10 cellular contexts compared by ENCODE assay signal in genomic region chr13:41562083-41562482, GRCh38.
A peak's percentile ranks its signal among the peaks of the same experiment; 100 is the strongest.
DNase-seq lines count a peak whose midpoint lies in the region; ATAC-seq and TF ChIP-seq lines count a peak whose summit lies in the region.
"Had no signal": no experiment of that assay in that cellular context is flagged by ENCODE, and none has a peak within 500 bp of the region (broad histone marks: within the 10 kb centered on the region; RNA-seq: fewer than 3 reads in every experiment).

No MANE protein-coding gene starts in this region.

- DNase-seq in AG10803 (ENCODE audit: low read depth) (peak; percentile 84), SW480 (ENCODE audit: low spot score) (peak; percentile 76), foreskin fibroblast (peak; percentile 88 to 96), omental fat pad (ENCODE audit: low spot score) (peak; percentile 34), DMS53 (lab: John Stamatoyannopoulos, UW) (no peak), NCI-H1105 treated with DMSO at 0.1 percent for 48 hours (lab: John Stamatoyannopoulos, UW) (no peak)
- no peak for DNase-seq in effector CD8-positive, alpha-beta T cell (lab: John Stamatoyannopoulos, UW)
- DNase-seq: CD4-positive, CD25-positive, alpha-beta regulatory T cell; stimulated activated naive CD4-positive, alpha-beta T cell treated with Interleukin-2 at 50 U/mL for 16 hours had no signal

- H3K4me3 ChIP-seq in AG10803 (ENCODE audit: low read length) (no peak overlapping the region), foreskin fibroblast (ENCODE audit: low read depth in 1 of 2, low read length in 2 of 2) (no peak overlapping the region)

- ATAC-seq in omental fat pad (ENCODE audit: low FRiP score) (no peak), GM21737 (IDR thresholded peaks at IDR 0.05; ENCODE audit: unreplicated experiment) (no peak)

- TF ChIP-seq CTCF in AG10803 (conservative IDR thresholded peaks at IDR 0.05; ENCODE audit: low read length) = no peak
- no peak for TF ChIP-seq CTCF in foreskin fibroblast (IDR thresholded peaks at IDR 0.05; ENCODE audit: low read depth, low read length)
- no peak for TF ChIP-seq CTCF in omental fat pad (IDR thresholded peaks at IDR 0.05)

Comparison
In these comparisons a context has a peak if more than half of its experiments do, and no peak if none do; other contexts are left out.
1. DNase-seq: peak in AG10803 (single experiment), SW480 (single experiment), foreskin fibroblast (2 of 2) and omental fat pad (single experiment); none in DMS53 (single experiment), effector CD8-positive, alpha-beta T cell (single experiment) and NCI-H1105 treated with DMSO at 0.1 percent for 48 hours (single experiment).